Comparison of ENCODE assay signal across 8 cellular contexts in genomic region chr1:207499573-207499972, GRCh38. TPM values are rescaled to one million over a fixed set of nuclear protein-coding genes. Genes with fewer than 3 reads are reported as not detected.
DNase-seq lines count a peak whose midpoint lies in the region; ATAC-seq and TF ChIP-seq lines count a peak whose summit lies in the region.

No MANE protein-coding gene starts in this region.

- POLR2A ChIA-PET in SK-N-SH (lab: Yijun Ruan, JAX) = no interaction called here

- H4K20me1 ChIP-seq in SK-N-SH (ENCODE audit: insufficient read depth) = no peaks in the 10 kb centered on the region

- H2AFZ ChIP-seq in SK-N-SH (ENCODE audit: low read depth) = no peak overlapping the region
- no peak overlapping the region for H2AFZ ChIP-seq in trophoblast cell (ENCODE audit: insufficient read depth, low read length, poor library complexity)

- DNase-seq in ACHN (peak; percentile 61), NCI-H1105 (lab: John Stamatoyannopoulos, UW) (peak; percentile 66), SK-N-SH (peak; percentile 62), globus pallidus (ENCODE audit: low spot score) (peak; percentile 79), trophoblast cell (peak; percentile 60 to 76), ureter (ENCODE audit: low spot score) (peak; percentile 59)
- peak; percentile 66 for DNase-seq in activated naive CD4-positive, alpha-beta T cell treated with Interleukin-2 at 50 U/mL for 16 hours

- H3K18ac ChIP-seq in trophoblast cell (ENCODE audit: low read length) = no peak overlapping the region

- no peak overlapping the region for H2BK12ac ChIP-seq in trophoblast cell (ENCODE audit: low read length)

- H3K27ac ChIP-seq in SK-N-SH (ENCODE audit: low read depth in 2 of 2, low read length in 1 of 2) (no peak overlapping the region), trophoblast cell (ENCODE audit: low read depth, low read length) (no peak overlapping the region)

- in situ Hi-C loops in ACHN (cut with HindIII; ENCODE audit: low pct_ligation_motif_present, low pct_unique_long_range_greater_than_20kb, low sequenced_read_pairs) = no loop called here

- H4K12ac ChIP-seq in trophoblast cell (ENCODE audit: low read depth, low read length) = no peak overlapping the region

- H3K79me1 ChIP-seq in trophoblast cell (ENCODE audit: low read length) = no peaks in the 10 kb centered on the region

- H3K4me3 ChIP-seq in SK-N-SH (ENCODE audit: low read depth in 2 of 2, low read length in 1 of 2) (no peak overlapping the region), trophoblast cell (ENCODE audit: low read depth, low read length) (no peak overlapping the region)

- H3K9me2 ChIP-seq in SK-N-SH = no peaks in the 10 kb centered on the region

- no peak overlapping the region for H2BK120ac ChIP-seq in trophoblast cell (ENCODE audit: insufficient read depth, low read length, poor library complexity)

- H2BK5ac ChIP-seq in trophoblast cell (ENCODE audit: low read depth, low read length, poor library complexity) = no peak overlapping the region

- H3K4me2 ChIP-seq in SK-N-SH (no peak overlapping the region), trophoblast cell (ENCODE audit: low read length) (no peak overlapping the region)

- H4K8ac ChIP-seq in trophoblast cell (ENCODE audit: low read depth, low read length) = no peak overlapping the region

- no peaks in the 10 kb centered on the region for H3K36me3 ChIP-seq in SK-N-SH (replicated peaks in 1 of 2; ENCODE audit: control insufficient read depth in 1 of 2, insufficient read depth in 2 of 2, low read length in 1 of 2)
- H3K36me3 ChIP-seq in trophoblast cell (ENCODE audit: control insufficient read depth in 1 of 2, insufficient read depth in 2 of 2, low read length in 2 of 2) = no peaks in the 10 kb centered on the region

- H3K27me3 ChIP-seq in SK-N-SH (ENCODE audit: insufficient read depth) (peaks cover 36% of the 10 kb centered on the region), trophoblast cell (ENCODE audit: insufficient read depth, low read length) (peaks cover 20% of the 10 kb centered on the region)

- peak; percentile 54 for ATAC-seq in GM18909 (IDR thresholded peaks at IDR 0.05; ENCODE audit: poor library complexity, unreplicated experiment)

- no peak overlapping the region for H4K91ac ChIP-seq in trophoblast cell (ENCODE audit: low read depth, low read length)

- H3F3A ChIP-seq in SK-N-SH (replicated peaks; ENCODE audit: insufficient read depth) = no peaks in the 10 kb centered on the region

- H3K4me1 ChIP-seq in SK-N-SH (ENCODE audit: control insufficient read depth in 1 of 2, insufficient read depth in 2 of 2, low read depth in 1 of 2, low read length in 1 of 2) (no peaks in the 10 kb centered on the region), trophoblast cell (ENCODE audit: control insufficient read depth in 1 of 2, insufficient read depth in 2 of 2, low read length in 2 of 2) (peaks cover 4 to 6% of the 10 kb centered on the region in 2 experiments)

- TF ChIP-seq EP300 in SK-N-SH (IDR thresholded peaks at IDR 0.05; ENCODE audit: borderline replicate concordance in 1 of 2, low read depth in 1 of 2, low read length in 1 of 2) = no peak

- CTCF ChIA-PET in SK-N-SH (lab: Yijun Ruan, JAX) = interaction anchor here (0.5 to 1.9 kb wide), 33 partner anchors 10 to 592 kb away, joined by 3 to 18 read pairs (median 4); partner anchors contain the start of gene C4BPB

- H2AK5ac ChIP-seq in trophoblast cell (ENCODE audit: low read length) = no peak overlapping the region

- H3K79me2 ChIP-seq in SK-N-SH (ENCODE audit: insufficient read depth) (no peaks in the 10 kb centered on the region), trophoblast cell (ENCODE audit: control insufficient read depth, insufficient read depth, low read length, poor library complexity) (no peaks in the 10 kb centered on the region)

- H3K14ac ChIP-seq in trophoblast cell (ENCODE audit: low read length) = no peak overlapping the region

- H3K4ac ChIP-seq in trophoblast cell (ENCODE audit: low read depth, low read length) = no peak overlapping the region

- H3K9me3 ChIP-seq in SK-N-SH = no peaks in the 10 kb centered on the region
- H3K9me3 ChIP-seq in trophoblast cell (ENCODE audit: insufficient read depth, low read depth, low read length) = no peaks in the 10 kb centered on the region

- WGBS in SK-N-SH (ENCODE audit: low lambda C conversion rate) = 0% methylated on average over 4 of the region's 4 CpGs
- no CpG with 5 or more reads among the region's 4 CpGs for WGBS in trophoblast cell (ENCODE audit: extremely low coverage, insufficient coverage, insufficient read length)

- TF ChIP-seq RAD21 in SK-N-SH (IDR thresholded peaks at IDR 0.05; ENCODE audit: low read length) = peak; percentile 85

- H3K9ac ChIP-seq in SK-N-SH = no peak overlapping the region
- no peak overlapping the region for H3K9ac ChIP-seq in trophoblast cell (ENCODE audit: low read length)

- H3K23ac ChIP-seq in trophoblast cell (ENCODE audit: low read length) = no peak overlapping the region

- TF ChIP-seq CTCF in SK-N-SH (IDR thresholded peaks at IDR 0.05) = peak; percentile 77

TF ChIP-seq in SK-N-SH, 30 proteins besides CTCF, POLR2A, EP300 and RAD21:
- TF ChIP-seq SMC3 (IDR thresholded peaks at IDR 0.05; ENCODE audit: low read depth, low read length) = peak; percentile 67
- TF ChIP-seq USF2 (IDR thresholded peaks at IDR 0.05; ENCODE audit: borderline replicate concordance, low read depth, low read length) = no peak
- no peak for TF ChIP-seq REST (IDR thresholded peaks at IDR 0.05; ENCODE audit: low read depth, low read length)

RNA-seq across cellular contexts. Expression of gene CR1, which starts 3.6 kb away (rescaled TPM):
- polyA plus RNA-seq in SK-N-SH (2012; rRNA removed) = not detected in 2 replicates
- not detected in 2 replicates for polyA plus RNA-seq in SK-N-SH (2012; cell fraction: cytosol; rRNA removed)
- not detected in 2 replicates for polyA plus RNA-seq in SK-N-SH (2012; cell fraction: nucleus; rRNA removed)
- not detected in 2 replicates for polyA plus RNA-seq in trophoblast cell (2013)
- total RNA-seq in ureter = 3.1 TPM

RNA-seq across cellular contexts. Expression of gene CR2, which starts 45.4 kb away (rescaled TPM):
- polyA plus RNA-seq in SK-N-SH (2012; rRNA removed) = not detected in 2 replicates
- polyA plus RNA-seq in SK-N-SH (2012; cell fraction: cytosol; rRNA removed) = not detected in 2 replicates
- polyA plus RNA-seq in SK-N-SH (2012; cell fraction: nucleus; rRNA removed) = not detected in 2 replicates
- 0.01 TPM in 1 of 2 replicates, not detected in the other for polyA plus RNA-seq in trophoblast cell (2013)
- total RNA-seq in ureter = not detected
